In the genomic region with DNA sequence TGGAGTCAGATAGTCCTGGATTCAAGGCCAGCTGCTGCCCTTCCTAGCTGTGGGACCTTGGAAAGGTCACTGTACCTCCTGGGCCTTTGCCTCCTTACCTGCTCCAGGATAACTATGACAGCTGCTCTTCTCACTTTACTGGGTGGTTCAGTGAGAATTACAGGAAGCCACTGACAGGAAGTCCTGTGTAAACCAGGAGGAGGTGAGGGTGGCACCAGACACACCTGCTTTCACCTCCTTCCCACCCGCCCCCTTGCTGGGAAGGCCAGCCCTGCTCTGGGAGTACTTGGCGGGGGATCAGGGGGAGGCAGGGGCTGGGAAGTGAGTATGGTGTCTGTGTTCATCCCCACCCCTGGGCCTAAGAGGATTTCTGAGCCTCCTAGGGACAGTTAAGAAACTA, we compare ENCODE assay signal across 10 cellular contexts. TPM values are rescaled to one million over a fixed set of nuclear protein-coding genes. Genes with fewer than 3 reads are reported as not detected.
A peak's percentile ranks its signal among the peaks of the same experiment; 100 is the strongest.
DNase-seq lines count a peak whose midpoint lies in the region; ATAC-seq, FAIRE-seq and TF ChIP-seq lines count a peak whose summit lies in the region.
"Had no signal": no experiment of that assay in that cellular context is flagged by ENCODE, and none has a peak within 500 bp of the region (broad histone marks: within the 10 kb centered on the region; RNA-seq: fewer than 3 reads in every experiment).

No MANE protein-coding gene starts in this region.

- no peaks in the 10 kb centered on the region for H3K79me2 ChIP-seq in PC-3 (ENCODE audit: low read length)

- CTCF ChIA-PET in PC-3 (lab: Charles Lee) = no interaction called here

- DNase-seq in GM19239 (ENCODE audit: insufficient read length, low spot score) (no peak), PC-3 (peak; percentile 13), NCI-H1694 treated with DMSO at 0.1 percent for 48 hours (lab: John Stamatoyannopoulos, UW) (no peak), progenitor cell of endocrine pancreas (ENCODE audit: low spot score, unreplicated experiment) (no peak), kidney glomerular epithelial cell (lab: John Stamatoyannopoulos, UW) (no peak)
- DNase-seq in activated naive CD4-positive, alpha-beta T cell treated with anti-CD3 and anti-CD28 coated beads, Interleukin-2, amount 50 U/mL, for 72 hours (ENCODE audit: low spot score in 2 of 2) = peak in 1 of 2 donors; percentile 26
- peak; percentile 25 to 38 for DNase-seq in stimulated activated CD4-positive, alpha-beta T cell treated with anti-CD3 and anti-CD28 coated beads, Interleukin-2, amount 100 ng/mL, for 24 hours
- DNase-seq: NCI-H1105 had no signal

- no peak overlapping the region for H3K4me2 ChIP-seq in PC-3 (ENCODE audit: low read length)

- no peak overlapping the region for H2AFZ ChIP-seq in PC-3 (ENCODE audit: low read length)

- POLR2A ChIA-PET in PC-3 (lab: Charles Lee; ENCODE audit: unreplicated experiment) = no interaction called here

- H3K27me3 ChIP-seq in PC-3 (ENCODE audit: low read length) = no peaks in the 10 kb centered on the region
- H3K27me3 ChIP-seq: cardiac muscle cell had no signal

- H3K4me1 ChIP-seq in PC-3 (ENCODE audit: insufficient read depth, low read length) = no peaks in the 10 kb centered on the region

- no peak overlapping the region for H3K27ac ChIP-seq in PC-3 (ENCODE audit: low read length)
- H3K27ac ChIP-seq: cardiac muscle cell had no signal

- no TSS peak for BruUV-seq in PC-3 (replicated peaks; lab: Mats Ljungman, UMichigan)

- H3K27ac Mint-ChIP-seq in activated naive CD4-positive, alpha-beta T cell treated with anti-CD3 and anti-CD28 coated beads, Interleukin-2, amount 50 U/mL, for 72 hours = peak overlapping the region; percentile 91 to 95
- no peak overlapping the region for H3K27ac Mint-ChIP-seq in progenitor cell of endocrine pancreas

- intact Hi-C loops in PC-3 (cut with micrococcal nuclease) = no loop called here

- no peaks in the 10 kb centered on the region for H4K20me1 ChIP-seq in PC-3 (ENCODE audit: low read length)

- no peaks in the 10 kb centered on the region for H3K36me3 Mint-ChIP-seq in activated naive CD4-positive, alpha-beta T cell treated with anti-CD3 and anti-CD28 coated beads, Interleukin-2, amount 50 U/mL, for 72 hours
- no peaks in the 10 kb centered on the region for H3K36me3 Mint-ChIP-seq in progenitor cell of endocrine pancreas (ENCODE audit: insufficient read depth)

- H3K4me3 Mint-ChIP-seq in progenitor cell of endocrine pancreas (ENCODE audit: low read depth) = no peak overlapping the region

- no peak overlapping the region for H3K4me3 ChIP-seq in PC-3 (ENCODE audit: low read length)
- H3K4me3 ChIP-seq: cardiac muscle cell had no signal

- H3K27me3 Mint-ChIP-seq in progenitor cell of endocrine pancreas = peaks cover 20% of the 10 kb centered on the region

- no peak overlapping the region for H3K9ac ChIP-seq in PC-3 (ENCODE audit: low read length)

- peak; percentile 70 for FAIRE-seq in GM19239 (lab: Jason Lieb, UNC)

- TF ChIP-seq CTCF in PC-3 (conservative IDR thresholded peaks at IDR 0.05; ENCODE audit: low read depth, low read length) (no peak), progenitor cell of endocrine pancreas (IDR thresholded peaks at IDR 0.05; ENCODE audit: unreplicated experiment) (no peak)

- H3K4me1 Mint-ChIP-seq in progenitor cell of endocrine pancreas (ENCODE audit: low read depth) = peaks cover 5% of the 10 kb centered on the region

- no peaks in the 10 kb centered on the region for H3K9me3 Mint-ChIP-seq in activated naive CD4-positive, alpha-beta T cell treated with anti-CD3 and anti-CD28 coated beads, Interleukin-2, amount 50 U/mL, for 72 hours
- no peaks in the 10 kb centered on the region for H3K9me3 Mint-ChIP-seq in progenitor cell of endocrine pancreas (ENCODE audit: low read depth)

- H3K9me2 ChIP-seq in PC-3 (replicated peaks; ENCODE audit: low read length) = no peaks in the 10 kb centered on the region

- ATAC-seq in PC-3 = peak; percentile 42; the same call in 1 of the 2 replicates
- peak; percentile 66 to 69 for ATAC-seq in activated naive CD4-positive, alpha-beta T cell treated with anti-CD3 and anti-CD28 coated beads, Interleukin-2, amount 50 U/mL, for 72 hours
- no peak for ATAC-seq in HG02973 (IDR thresholded peaks at IDR 0.05; ENCODE audit: unreplicated experiment)

- no peaks in the 10 kb centered on the region for H3K9me3 ChIP-seq in PC-3 (ENCODE audit: low read length)

- H3K36me3 ChIP-seq in PC-3 (ENCODE audit: low read depth, low read length) = no peaks in the 10 kb centered on the region
- H3K36me3 ChIP-seq: cardiac muscle cell had no signal

- no peaks in the 10 kb centered on the region for H3F3A ChIP-seq in PC-3 (ENCODE audit: low read length, unreplicated experiment)

RNA-seq across cellular contexts. Expression of a gene that starts 42.6 kb away (rescaled TPM):
- total RNA-seq in PC-3 (2014; rRNA removed) (14.5 and 18.1 TPM in 2 replicates), progenitor cell of endocrine pancreas (6.7 and 10.1 TPM in 2 replicates)
- 10 to 100 TPM in 1 of 2 donors, 1 to 10 TPM in 1; 5.1 to 11.5 TPM for total RNA-seq in activated naive CD4-positive, alpha-beta T cell treated with anti-CD3 and anti-CD28 coated beads, Interleukin-2, amount 50 U/mL, for 72 hours

RNA-seq across cellular contexts. Expression of a gene that starts 50.9 kb away (rescaled TPM):
- total RNA-seq in PC-3 (2014; rRNA removed) (45.6 and 56.4 TPM in 2 replicates), progenitor cell of endocrine pancreas (101 and 115 TPM in 2 replicates)
- total RNA-seq in activated naive CD4-positive, alpha-beta T cell treated with anti-CD3 and anti-CD28 coated beads, Interleukin-2, amount 50 U/mL, for 72 hours = 100 to 1,000 TPM; 113 to 115 TPM

RNA-seq across cellular contexts. Expression of a gene that starts 51.1 kb away (rescaled TPM):
- total RNA-seq in PC-3 (2014; rRNA removed) (17.5 and 18.3 TPM in 2 replicates), progenitor cell of endocrine pancreas (57.4 and 63.7 TPM in 2 replicates)
- 10 to 100 TPM; 37.2 to 38.6 TPM for total RNA-seq in activated naive CD4-positive, alpha-beta T cell treated with anti-CD3 and anti-CD28 coated beads, Interleukin-2, amount 50 U/mL, for 72 hours

Comparison
In these comparisons a context has a peak if more than half of its experiments do, and no peak if none do; other contexts are left out.
1. DNase-seq: peak in PC-3 (single experiment) and stimulated activated CD4-positive, alpha-beta T cell treated with anti-CD3 and anti-CD28 coated beads, Interleukin-2, amount 100 ng/mL, for 24 hours (2 of 2); none in GM19239 (single experiment), NCI-H1694 treated with DMSO at 0.1 percent for 48 hours (single experiment), progenitor cell of endocrine pancreas (single experiment) and kidney glomerular epithelial cell (single experiment).